In genomic region chr5:33010851-33011250, GRCh38 we compare ENCODE assay signal across 24 cellular contexts.
DNase-seq lines count a peak whose midpoint lies in the region; FAIRE-seq and TF ChIP-seq lines count a peak whose summit lies in the region.
"Had no signal": no experiment of that assay in that cellular context is flagged by ENCODE, and none has a peak within 500 bp of the region (broad histone marks: within the 10 kb centered on the region; RNA-seq: fewer than 3 reads in every experiment).

No MANE protein-coding gene starts in this region.

- no peak for DNase-seq in H54 (ENCODE audit: insufficient read length, low spot score)
- DNase-seq in fibroblast of pulmonary artery (ENCODE audit: low read depth), result peak; percentile 5
- DNase-seq in 8988T, result no peak
- no peak for DNase-seq in activated gamma-delta T cell (lab: John Stamatoyannopoulos, UW)
- no peak for DNase-seq in occipital lobe (lab: John Stamatoyannopoulos, UW)
- DNase-seq in DMS153 (lab: John Stamatoyannopoulos, UW), result no peak
- DNase-seq: activated CD4-positive, CD25-positive, alpha-beta regulatory T cell treated with anti-CD3 and anti-CD28 coated beads, Interleukin-2, amount 50 U/mL, for 72 hours; activated CD8-positive, alpha-beta T cell treated with anti-CD3 and anti-CD28 coated beads for 36 hours; CD4-positive, alpha-beta memory T cell; foreskin keratinocyte; left cardiac atrium; NCI-H1417; NCI-H2029 treated with DMSO at 0.1 percent for 48 hours; NCI-H345; NCI-H774; sigmoid colon; stimulated activated naive CD8-positive, alpha-beta T cell treated with anti-CD3 and anti-CD28 coated beads, Interleukin-15, amount 100 ng/mL, for 72 hours; thyroid gland had no signal

- H3K4me3 ChIP-seq in fibroblast of pulmonary artery (replicated peaks; ENCODE audit: low read depth, low read length) (no peak overlapping the region), skeletal muscle satellite cell (ENCODE audit: low read length) (no peak overlapping the region)
- H3K4me3 ChIP-seq: ascending aorta, K562, neural progenitor cell, sigmoid colon, thyroid gland had no signal

- H3K9me3 ChIP-seq in skeletal muscle satellite cell (replicated peaks; ENCODE audit: low read length), result no peaks in the 10 kb centered on the region
- H3K9me3 ChIP-seq: thyroid gland had no signal

- no peaks in the 10 kb centered on the region for H3K36me3 ChIP-seq in skeletal muscle satellite cell (ENCODE audit: insufficient read depth, low read length)
- H3K36me3 ChIP-seq: ascending aorta, neural progenitor cell, sigmoid colon, thyroid gland had no signal

- H3K4me1 ChIP-seq in skeletal muscle satellite cell (ENCODE audit: control insufficient read depth, insufficient read depth, low read length), result peaks cover 8% of the 10 kb centered on the region
- H3K4me1 ChIP-seq: ascending aorta, foreskin keratinocyte, neural progenitor cell, thyroid gland had no signal

- H3K27ac ChIP-seq in VCaP, result peak overlapping the region; percentile 69
- H3K27ac ChIP-seq: ascending aorta, foreskin keratinocyte, neural progenitor cell, RWPE1, thyroid gland had no signal

- no peak for TF ChIP-seq POLR2A in H54 (IDR thresholded peaks at IDR 0.05; ENCODE audit: low read depth, low read length)

- TF ChIP-seq CTCF in VCaP (conservative IDR thresholded peaks at IDR 0.05) (no peak), fibroblast of pulmonary artery (IDR thresholded peaks at IDR 0.05; ENCODE audit: low read length, missing control alignments) (no peak)

- no peak overlapping the region for H3K9ac ChIP-seq in skeletal muscle satellite cell (ENCODE audit: low read depth, low read length)
- H3K9ac ChIP-seq: neural progenitor cell had no signal

- H3K4me2 ChIP-seq in skeletal muscle satellite cell (ENCODE audit: low read length), result peak overlapping the region; percentile 38
- H3K4me2 ChIP-seq: neural progenitor cell had no signal

- H3K27me3 ChIP-seq in skeletal muscle satellite cell (ENCODE audit: control insufficient read depth, insufficient read depth, low read length), result no peaks in the 10 kb centered on the region
- H3K27me3 ChIP-seq: ascending aorta, foreskin keratinocyte, neural progenitor cell, sigmoid colon, thyroid gland had no signal

- peak; percentile 48 for FAIRE-seq in H54 (lab: Jason Lieb, UNC)
- FAIRE-seq: K562 had no signal
